ENCODE assay signal across 23 cellular contexts in genomic region chr9:123336455-123336854, GRCh38. TPM values are rescaled to one million over a fixed set of nuclear protein-coding genes. Genes with fewer than 3 reads are reported as not detected.
A peak's percentile ranks its signal among the peaks of the same experiment; 100 is the strongest.
DNase-seq lines count a peak whose midpoint lies in the region; ATAC-seq and TF ChIP-seq lines count a peak whose summit lies in the region.
"Had no signal": no experiment of that assay in that cellular context is flagged by ENCODE, and none has a peak within 500 bp of the region (broad histone marks: within the 10 kb centered on the region; RNA-seq: fewer than 3 reads in every experiment).

No MANE protein-coding gene starts in this region.

- no peak for ATAC-seq in sciatic nerve
- ATAC-seq in GM21367 (IDR thresholded peaks at IDR 0.05; ENCODE audit: unreplicated experiment), result no peak

- no peaks in the 10 kb centered on the region for H3K36me3 Mint-ChIP-seq in mesothelial cell of epicardium
- H3K36me3 Mint-ChIP-seq: activated CD4-positive, alpha-beta memory T cell treated with anti-CD3 and anti-CD28 coated beads for 36 hours; neural progenitor cell had no signal

- TF ChIP-seq CTCF in OCI-LY1 (IDR thresholded peaks at IDR 0.05; ENCODE audit: low read length) (no peak), mesothelial cell of epicardium (IDR thresholded peaks at IDR 0.05; ENCODE audit: unreplicated experiment) (no peak)

- H3K9me2 ChIP-seq in OCI-LY1 (ENCODE audit: low read depth, low read length), result no peaks in the 10 kb centered on the region

- H3K4me3 Mint-ChIP-seq in mesothelial cell of epicardium, result no peak overlapping the region
- H3K4me3 Mint-ChIP-seq: activated CD4-positive, alpha-beta memory T cell treated with anti-CD3 and anti-CD28 coated beads for 36 hours; T-helper 2 cell treated with Interferon-gamma antibody and Interleukin-4, amounts not matched to agents 5 μg/mL and 100 μg/mL, for 36 hours had no signal

- H3K36me3 ChIP-seq in BLaER1 (no peaks in the 10 kb centered on the region), OCI-LY1 (ENCODE audit: insufficient read depth, low read length) (no peaks in the 10 kb centered on the region)
- H3K36me3 ChIP-seq: neural progenitor cell, vagina had no signal

- peak overlapping the region; percentile 87 for H3K4me2 ChIP-seq in BLaER1
- H3K4me2 ChIP-seq in OCI-LY1 (ENCODE audit: low read length), result peak overlapping the region; percentile 46
- H3K4me2 ChIP-seq: neural progenitor cell, PC-9 had no signal

- DNase-seq in mesothelial cell of epicardium (ENCODE audit: low spot score in 2 of 2, unreplicated experiment in 2 of 2), result no peak
- no peak for DNase-seq in NCI-H2196 treated with DMSO at 0.1 percent for 48 hours (lab: John Stamatoyannopoulos, UW; ENCODE audit: unreplicated experiment)
- no peak for DNase-seq in sciatic nerve (ENCODE audit: low spot score)
- DNase-seq in mesenteric fat pad (ENCODE audit: low spot score), result no peak
- DNase-seq: ACHN; activated CD4-positive, alpha-beta memory T cell treated with anti-CD3 and anti-CD28 coated beads for 36 hours; activated CD4-positive, CD25-positive, alpha-beta regulatory T cell; head of caudate nucleus; KBM-7; NCI-H345; NCI-H774; PC-9; substantia nigra had no signal

- peaks cover 95% of the 10 kb centered on the region for H3K4me1 ChIP-seq in BLaER1
- peaks cover 81% of the 10 kb centered on the region for H3K4me1 ChIP-seq in OCI-LY1 (ENCODE audit: insufficient read depth, low read length, severe bottlenecking)

- 0 out of 2 replicates have a peak, but pooled peaks cover 4% of the 10 kb centered on the region for H3F3A ChIP-seq in OCI-LY1 (ENCODE audit: insufficient read depth, low read length)

- peak overlapping the region; percentile 99 for H3K27ac ChIP-seq in BLaER1
- peak overlapping the region; percentile 100 for H3K27ac ChIP-seq in OCI-LY1 (ENCODE audit: low read depth, low read length, poor library complexity, severe bottlenecking)
- peak overlapping the region; percentile 40 for H3K27ac ChIP-seq in cingulate gyrus (ENCODE audit: low read depth, low read length)
- H3K27ac ChIP-seq: C4-2B, neural progenitor cell, PC-9, vagina had no signal

- H3K9ac ChIP-seq in BLaER1, result peak overlapping the region; percentile 71; the same call in 1 of the 2 replicates
- H3K9ac ChIP-seq in OCI-LY1 (ENCODE audit: low read length), result peak overlapping the region; percentile 46
- H3K9ac ChIP-seq: neural progenitor cell had no signal

- no peaks in the 10 kb centered on the region for H3K27me3 Mint-ChIP-seq in mesothelial cell of epicardium (ENCODE audit: low read depth)
- H3K27me3 Mint-ChIP-seq: activated CD4-positive, alpha-beta memory T cell treated with anti-CD3 and anti-CD28 coated beads for 36 hours had no signal

- H4K20me1 ChIP-seq in BLaER1 (no peaks in the 10 kb centered on the region), OCI-LY1 (ENCODE audit: insufficient read depth, low read length) (no peaks in the 10 kb centered on the region)

- intact Hi-C loops in sciatic nerve (cut with DNase I), result no loop called here

- H3K79me2 ChIP-seq in OCI-LY1 (ENCODE audit: insufficient read depth, low read length), result no peaks in the 10 kb centered on the region

- no peaks in the 10 kb centered on the region for H3K9me3 Mint-ChIP-seq in mesothelial cell of epicardium
- H3K9me3 Mint-ChIP-seq: activated CD4-positive, alpha-beta memory T cell treated with anti-CD3 and anti-CD28 coated beads for 36 hours; neural progenitor cell; T-helper 2 cell treated with Interferon-gamma antibody and Interleukin-4, amounts not matched to agents 5 μg/mL and 100 μg/mL, for 36 hours had no signal

- peaks cover 46% of the 10 kb centered on the region for H3K4me1 Mint-ChIP-seq in mesothelial cell of epicardium

- no peak overlapping the region for H2AFZ ChIP-seq in OCI-LY1 (ENCODE audit: low read length)
- H2AFZ ChIP-seq: PC-9 had no signal

- H3K4me3 ChIP-seq in BLaER1 (no peak overlapping the region), OCI-LY1 (ENCODE audit: low read depth, low read length, poor library complexity, severe bottlenecking) (no peak overlapping the region)
- H3K4me3 ChIP-seq: neural progenitor cell, PC-9, vagina had no signal

- H3K27me3 ChIP-seq in BLaER1 (no peaks in the 10 kb centered on the region), OCI-LY1 (ENCODE audit: insufficient read depth, low read length) (no peaks in the 10 kb centered on the region)
- H3K27me3 ChIP-seq: neural progenitor cell, vagina had no signal

- H3K9me3 ChIP-seq in BLaER1 (no peaks in the 10 kb centered on the region), OCI-LY1 (ENCODE audit: low read length) (no peaks in the 10 kb centered on the region)
- H3K9me3 ChIP-seq: vagina had no signal

- H3K27ac Mint-ChIP-seq in mesothelial cell of epicardium, result peak overlapping the region; percentile 98
- H3K27ac Mint-ChIP-seq: activated CD4-positive, alpha-beta memory T cell treated with anti-CD3 and anti-CD28 coated beads for 36 hours; T-helper 2 cell treated with Interferon-gamma antibody and Interleukin-4, amounts not matched to agents 5 μg/mL and 100 μg/mL, for 36 hours had no signal

RNA-seq across cellular contexts. Expression of gene CRB2, which starts 19.5 kb away (rescaled TPM):
- 35.1 to 43.0 TPM (median 41.0 TPM) in 3 replicates for total RNA-seq in mesothelial cell of epicardium
- 0.58 TPM for total RNA-seq in sciatic nerve
- total RNA-seq in mesenteric fat pad, result not detected
- total RNA-seq: activated CD4-positive, alpha-beta memory T cell treated with anti-CD3 and anti-CD28 coated beads for 36 hours; mononuclear cell; PC-9; SK-MEL-5; vagina had no signal

Comparison
In these comparisons a context has a peak if more than half of its experiments do, and no peak if none do; other contexts are left out.
1. H3K27ac ChIP-seq: peak in every context shown above with its lines; median percentile 100 in OCI-LY1; 99 in BLaER1; 40 in cingulate gyrus.
2. RNA of gene CRB2, which starts 19.5 kb away (total RNA-seq): 35.1 to 43.0 TPM in mesothelial cell of epicardium; 0.58 TPM in sciatic nerve (single experiment) and not detected in mesenteric fat pad (single experiment); every median in the first group is over 10 times any median in the second.